Comparison of ENCODE assay signal across 2 cellular contexts in the genomic region with DNA sequence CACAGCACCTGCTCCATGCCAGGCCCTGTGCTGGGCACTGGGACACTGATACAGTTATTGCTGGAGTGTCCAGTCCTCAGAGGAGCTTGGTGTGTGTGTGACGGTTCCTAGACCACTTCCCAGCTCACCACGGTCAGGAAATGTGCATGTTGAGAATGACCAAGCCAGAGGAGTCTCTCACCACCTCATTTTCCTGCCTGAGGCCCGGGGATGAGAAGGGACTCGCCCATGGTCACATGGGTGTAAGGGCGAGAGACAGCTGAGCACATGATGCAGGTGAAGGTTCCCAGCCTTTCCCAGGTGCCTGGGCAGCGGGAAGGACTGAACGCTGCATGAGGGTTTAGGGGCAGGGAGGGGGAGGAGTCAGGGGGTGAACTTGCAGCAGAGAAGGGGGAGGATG.
TF ChIP-seq lines count a peak whose summit lies in the region.

No MANE protein-coding gene starts in this region.

TF ChIP-seq in IMR-90, 13 proteins besides CTCF, POLR2A, EP300 and RAD21:
- TF ChIP-seq CEBPB (IDR thresholded peaks at IDR 0.05; ENCODE audit: low read depth, low read length) = no peak
- TF ChIP-seq FOS (IDR thresholded peaks at IDR 0.05; ENCODE audit: low read depth, low read length) = no peak
- TF ChIP-seq MXI1 (IDR thresholded peaks at IDR 0.05; ENCODE audit: borderline replicate concordance, low read depth, low read length) = no peak
- no peak for TF ChIP-seq MAFK (IDR thresholded peaks at IDR 0.05; ENCODE audit: low read depth, low read length)
- no peak for TF ChIP-seq NFE2L2 (IDR thresholded peaks at IDR 0.05; ENCODE audit: low read depth, low read length)
- TF ChIP-seq CHD1 (IDR thresholded peaks at IDR 0.05; ENCODE audit: low read depth, low read length) = no peak
- TF ChIP-seq, protein P1, sequence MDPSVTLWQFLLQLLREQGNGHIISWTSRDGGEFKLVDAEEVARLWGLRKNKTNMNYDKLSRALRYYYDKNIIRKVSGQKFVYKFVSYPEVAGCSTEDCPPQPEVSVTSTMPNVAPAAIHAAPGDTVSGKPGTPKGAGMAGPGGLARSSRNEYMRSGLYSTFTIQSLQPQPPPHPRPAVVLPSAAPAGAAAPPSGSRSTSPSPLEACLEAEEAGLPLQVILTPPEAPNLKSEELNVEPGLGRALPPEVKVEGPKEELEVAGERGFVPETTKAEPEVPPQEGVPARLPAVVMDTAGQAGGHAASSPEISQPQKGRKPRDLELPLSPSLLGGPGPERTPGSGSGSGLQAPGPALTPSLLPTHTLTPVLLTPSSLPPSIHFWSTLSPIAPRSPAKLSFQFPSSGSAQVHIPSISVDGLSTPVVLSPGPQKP (IDR thresholded peaks at IDR 0.05; ENCODE audit: borderline replicate concordance, low read depth, low read length) = no peak
TF ChIP-seq in IMR-90: peak in this region for 0.

TF ChIP-seq in H1, 55 proteins besides CTCF, POLR2A, EP300 and RAD21:
- TF ChIP-seq SIX5 (IDR thresholded peaks at IDR 0.05; ENCODE audit: low read depth, low read length) (no peak), CTBP2 (IDR thresholded peaks at IDR 0.05; ENCODE audit: borderline replicate concordance, insufficient read depth, insufficient read length, low read length) (no peak), GABPA (IDR thresholded peaks at IDR 0.05; ENCODE audit: borderline replicate concordance, insufficient read depth, low read length) (no peak), NRF1 (IDR thresholded peaks at IDR 0.05; ENCODE audit: low read depth, low read length) (no peak)
- TF ChIP-seq, protein P2, sequence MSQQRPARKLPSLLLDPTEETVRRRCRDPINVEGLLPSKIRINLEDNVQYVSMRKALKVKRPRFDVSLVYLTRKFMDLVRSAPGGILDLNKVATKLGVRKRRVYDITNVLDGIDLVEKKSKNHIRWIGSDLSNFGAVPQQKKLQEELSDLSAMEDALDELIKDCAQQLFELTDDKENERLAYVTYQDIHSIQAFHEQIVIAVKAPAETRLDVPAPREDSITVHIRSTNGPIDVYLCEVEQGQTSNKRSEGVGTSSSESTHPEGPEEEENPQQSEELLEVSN (IDR thresholded peaks at IDR 0.05) = no peak
